In the genomic region with DNA sequence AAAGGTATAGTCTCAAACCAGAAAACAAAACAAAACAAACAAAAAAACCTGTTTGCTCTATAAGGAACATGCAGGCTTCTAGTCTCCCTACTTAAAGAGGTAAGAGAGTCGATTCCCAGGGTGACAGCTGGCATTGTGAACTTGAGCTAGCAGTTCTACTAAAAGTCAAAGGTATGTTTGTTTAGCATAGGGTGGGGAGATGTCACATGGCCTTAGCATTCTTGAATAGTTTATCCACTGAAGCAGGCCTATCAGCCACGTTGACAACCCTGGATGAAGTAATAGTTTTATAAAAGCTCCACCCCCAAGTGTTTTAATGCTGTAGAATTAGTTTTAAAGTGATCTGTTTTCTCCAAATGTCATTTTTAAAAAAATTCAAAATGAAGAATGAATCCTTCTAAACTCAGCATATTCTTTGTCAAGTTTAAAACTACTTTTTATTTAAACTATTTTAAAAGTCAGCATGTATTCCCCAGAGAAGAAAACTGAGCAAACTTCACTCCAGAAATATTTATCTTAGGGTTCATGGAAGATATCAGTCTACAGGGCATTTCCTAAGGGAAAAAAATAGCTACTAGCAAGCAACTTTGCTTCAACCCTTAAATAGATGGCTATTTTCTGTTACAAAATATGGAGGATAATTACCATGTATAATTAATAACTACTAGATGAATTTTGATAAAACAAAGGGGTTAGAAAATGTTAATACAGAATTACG, we compare ENCODE assay signal across 1 cellular context.
TF ChIP-seq lines count a peak whose summit lies in the region.

No MANE protein-coding gene starts in this region.

TF ChIP-seq in HepG2, 621 proteins besides CTCF, POLR2A, EP300 and RAD21 (continued from another document and continues in another):
- TF ChIP-seq DRAP1 (CRISPR knock-in tag; IDR thresholded peaks at IDR 0.05) (peak; percentile 74; the same call in 1 of the 2 replicates), SIN3A (IDR thresholded peaks at IDR 0.05; ENCODE audit: borderline replicate concordance, low read depth, low read length) (no peak), ZMYM3 (CRISPR knock-in tag; IDR thresholded peaks at IDR 0.05) (no peak), DMTF1 (CRISPR knock-in tag; IDR thresholded peaks at IDR 0.05) (no peak), ZSCAN31 (CRISPR knock-in tag; IDR thresholded peaks at IDR 0.05; ENCODE audit: low read depth) (no peak), TCF12 (IDR thresholded peaks at IDR 0.05) (no peak), TCF12 (CRISPR knock-in tag; IDR thresholded peaks at IDR 0.05) (peak; percentile 57; the same call in 1 of the 2 replicates), MAF1 (CRISPR knock-in tag; IDR thresholded peaks at IDR 0.05; ENCODE audit: borderline replicate concordance) (no peak), SMAD3 (CRISPR knock-in tag; IDR thresholded peaks at IDR 0.05) (no peak), ZNF160 (CRISPR knock-in tag; IDR thresholded peaks at IDR 0.05) (no peak), SAP130 (CRISPR knock-in tag; IDR thresholded peaks at IDR 0.05; ENCODE audit: low read depth) (peak; percentile 94), ZFP36L1 (CRISPR knock-in tag; IDR thresholded peaks at IDR 0.05) (no peak), TRIM22 (IDR thresholded peaks at IDR 0.05) (no peak), SALL1 (CRISPR knock-in tag; IDR thresholded peaks at IDR 0.05) (peak; percentile 66; the same call in 1 of the 2 replicates), MIER2 (CRISPR knock-in tag; IDR thresholded peaks at IDR 0.05) (0 out of 2 replicates have a peak, but pooled peaks have one; percentile 25), ISX (CRISPR knock-in tag; conservative IDR thresholded peaks at IDR 0.05) (no peak), RORA (CRISPR knock-in tag; IDR thresholded peaks at IDR 0.05) (no peak), SOX6 (IDR thresholded peaks at IDR 0.05) (no peak), SOX6 (CRISPR knock-in tag; IDR thresholded peaks at IDR 0.05) (peak; percentile 75), ZNF670 (CRISPR knock-in tag; IDR thresholded peaks at IDR 0.05; ENCODE audit: borderline replicate concordance) (no peak), HBP1 (CRISPR knock-in tag; IDR thresholded peaks at IDR 0.05; ENCODE audit: low read depth) (peak; percentile 56; the same call in 1 of the 2 replicates), CEBPB (IDR thresholded peaks at IDR 0.05; ENCODE audit: borderline replicate concordance, low read depth, low read length) (peak; percentile 47; the same call in 1 of the 2 replicates), GFI1 (CRISPR knock-in tag; IDR thresholded peaks at IDR 0.05; ENCODE audit: borderline replicate concordance) (peak; percentile 51; the same call in 1 of the 2 replicates), TEAD3 (CRISPR knock-in tag; optimal IDR thresholded peaks at IDR 0.05; ENCODE audit: borderline replicate concordance) (peak; percentile 91), KLF13 (CRISPR knock-in tag; IDR thresholded peaks at IDR 0.05) (no peak), ZNF292 (CRISPR knock-in tag; IDR thresholded peaks at IDR 0.05; ENCODE audit: borderline replicate concordance, low read depth) (peak; percentile 85), TAF15 (IDR thresholded peaks at IDR 0.05; ENCODE audit: low read depth, low read length, poor library complexity, severe bottlenecking) (no peak), FOXA3 (CRISPR knock-in tag; IDR thresholded peaks at IDR 0.05) (peak; percentile 86), ZNF333 (CRISPR knock-in tag; IDR thresholded peaks at IDR 0.05; ENCODE audit: borderline replicate concordance) (no peak), YEATS4 (CRISPR knock-in tag; IDR thresholded peaks at IDR 0.05; ENCODE audit: borderline replicate concordance) (peak; percentile 78), RFX1 (IDR thresholded peaks at IDR 0.05) (no peak), ZNF878 (CRISPR knock-in tag; IDR thresholded peaks at IDR 0.05) (no peak), CCDC6 (CRISPR knock-in tag; IDR thresholded peaks at IDR 0.05) (no peak), ZNF276 (CRISPR knock-in tag; IDR thresholded peaks at IDR 0.05; ENCODE audit: low read depth) (no peak), CHCHD3 (CRISPR knock-in tag; IDR thresholded peaks at IDR 0.05) (no peak), THRA (CRISPR knock-in tag; IDR thresholded peaks at IDR 0.05; ENCODE audit: borderline replicate concordance) (peak; percentile 49; the same call in 1 of the 2 replicates), KDM5B (CRISPR knock-in tag; IDR thresholded peaks at IDR 0.05; ENCODE audit: borderline replicate concordance) (no peak), DNMT1 (CRISPR knock-in tag; IDR thresholded peaks at IDR 0.05) (no peak), NFIB (CRISPR knock-in tag; IDR thresholded peaks at IDR 0.05; ENCODE audit: borderline replicate concordance) (no peak), ELK4 (CRISPR knock-in tag; IDR thresholded peaks at IDR 0.05; ENCODE audit: borderline replicate concordance) (no peak), TGIF2 (CRISPR knock-in tag; IDR thresholded peaks at IDR 0.05) (peak; percentile 84), HMGA1 (CRISPR knock-in tag; conservative IDR thresholded peaks at IDR 0.05) (no peak)
- TF ChIP-seq, protein P1, sequence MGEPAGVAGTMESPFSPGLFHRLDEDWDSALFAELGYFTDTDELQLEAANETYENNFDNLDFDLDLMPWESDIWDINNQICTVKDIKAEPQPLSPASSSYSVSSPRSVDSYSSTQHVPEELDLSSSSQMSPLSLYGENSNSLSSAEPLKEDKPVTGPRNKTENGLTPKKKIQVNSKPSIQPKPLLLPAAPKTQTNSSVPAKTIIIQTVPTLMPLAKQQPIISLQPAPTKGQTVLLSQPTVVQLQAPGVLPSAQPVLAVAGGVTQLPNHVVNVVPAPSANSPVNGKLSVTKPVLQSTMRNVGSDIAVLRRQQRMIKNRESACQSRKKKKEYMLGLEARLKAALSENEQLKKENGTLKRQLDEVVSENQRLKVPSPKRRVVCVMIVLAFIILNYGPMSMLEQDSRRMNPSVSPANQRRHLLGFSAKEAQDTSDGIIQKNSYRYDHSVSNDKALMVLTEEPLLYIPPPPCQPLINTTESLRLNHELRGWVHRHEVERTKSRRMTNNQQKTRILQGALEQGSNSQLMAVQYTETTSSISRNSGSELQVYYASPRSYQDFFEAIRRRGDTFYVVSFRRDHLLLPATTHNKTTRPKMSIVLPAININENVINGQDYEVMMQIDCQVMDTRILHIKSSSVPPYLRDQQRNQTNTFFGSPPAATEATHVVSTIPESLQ (CRISPR knock-in tag; conservative IDR thresholded peaks at IDR 0.05), result no peak
- TF ChIP-seq, protein P2, sequence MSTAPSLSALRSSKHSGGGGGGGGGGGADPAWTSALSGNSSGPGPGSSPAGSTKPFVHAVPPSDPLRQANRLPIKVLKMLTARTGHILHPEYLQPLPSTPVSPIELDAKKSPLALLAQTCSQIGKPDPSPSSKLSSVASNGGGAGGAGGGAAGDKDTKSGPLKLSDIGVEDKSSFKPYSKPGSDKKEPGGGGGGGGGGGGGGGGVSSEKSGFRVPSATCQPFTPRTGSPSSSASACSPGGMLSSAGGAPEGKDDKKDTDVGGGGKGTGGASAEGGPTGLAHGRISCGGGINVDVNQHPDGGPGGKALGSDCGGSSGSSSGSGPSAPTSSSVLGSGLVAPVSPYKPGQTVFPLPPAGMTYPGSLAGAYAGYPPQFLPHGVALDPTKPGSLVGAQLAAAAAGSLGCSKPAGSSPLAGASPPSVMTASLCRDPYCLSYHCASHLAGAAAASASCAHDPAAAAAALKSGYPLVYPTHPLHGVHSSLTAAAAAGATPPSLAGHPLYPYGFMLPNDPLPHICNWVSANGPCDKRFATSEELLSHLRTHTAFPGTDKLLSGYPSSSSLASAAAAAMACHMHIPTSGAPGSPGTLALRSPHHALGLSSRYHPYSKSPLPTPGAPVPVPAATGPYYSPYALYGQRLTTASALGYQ (CRISPR knock-in tag; IDR thresholded peaks at IDR 0.05), result peak; percentile 72; the same call in 1 of the 2 replicates
- TF ChIP-seq, protein P3, sequence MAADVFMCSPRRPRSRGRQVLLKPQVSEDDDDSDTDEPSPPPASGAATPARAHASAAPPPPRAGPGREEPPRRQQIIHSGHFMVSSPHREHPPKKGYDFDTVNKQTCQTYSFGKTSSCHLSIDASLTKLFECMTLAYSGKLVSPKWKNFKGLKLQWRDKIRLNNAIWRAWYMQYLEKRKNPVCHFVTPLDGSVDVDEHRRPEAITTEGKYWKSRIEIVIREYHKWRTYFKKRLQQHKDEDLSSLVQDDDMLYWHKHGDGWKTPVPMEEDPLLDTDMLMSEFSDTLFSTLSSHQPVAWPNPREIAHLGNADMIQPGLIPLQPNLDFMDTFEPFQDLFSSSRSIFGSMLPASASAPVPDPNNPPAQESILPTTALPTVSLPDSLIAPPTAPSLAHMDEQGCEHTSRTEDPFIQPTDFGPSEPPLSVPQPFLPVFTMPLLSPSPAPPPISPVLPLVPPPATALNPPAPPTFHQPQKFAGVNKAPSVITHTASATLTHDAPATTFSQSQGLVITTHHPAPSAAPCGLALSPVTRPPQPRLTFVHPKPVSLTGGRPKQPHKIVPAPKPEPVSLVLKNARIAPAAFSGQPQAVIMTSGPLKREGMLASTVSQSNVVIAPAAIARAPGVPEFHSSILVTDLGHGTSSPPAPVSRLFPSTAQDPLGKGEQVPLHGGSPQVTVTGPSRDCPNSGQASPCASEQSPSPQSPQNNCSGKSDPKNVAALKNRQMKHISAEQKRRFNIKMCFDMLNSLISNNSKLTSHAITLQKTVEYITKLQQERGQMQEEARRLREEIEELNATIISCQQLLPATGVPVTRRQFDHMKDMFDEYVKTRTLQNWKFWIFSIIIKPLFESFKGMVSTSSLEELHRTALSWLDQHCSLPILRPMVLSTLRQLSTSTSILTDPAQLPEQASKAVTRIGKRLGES (CRISPR knock-in tag; IDR thresholded peaks at IDR 0.05; ENCODE audit: borderline replicate concordance), result no peak
